In the genomic region with DNA sequence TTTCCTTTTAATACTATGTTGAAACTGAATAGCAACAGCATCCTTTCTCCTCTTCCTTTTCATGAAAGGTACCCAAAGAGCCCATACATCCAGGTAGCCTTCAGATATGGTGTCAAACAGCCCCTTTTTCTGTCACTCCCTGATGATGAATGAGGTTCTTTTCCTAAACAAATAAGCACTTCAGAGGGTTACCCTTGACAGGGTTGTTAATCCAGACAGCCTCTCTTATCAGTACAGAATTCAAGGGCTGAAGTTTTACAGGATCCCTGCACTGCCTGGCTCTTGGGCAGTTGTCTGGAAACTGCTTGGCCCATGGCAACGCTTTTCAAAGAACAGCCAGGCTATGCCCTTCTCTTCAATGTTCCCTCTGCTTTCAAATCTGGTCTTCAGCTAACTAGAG, we compare ENCODE assay signal across 1 cellular context.
TF ChIP-seq lines count a peak whose summit lies in the region.

No MANE protein-coding gene starts in this region.

TF ChIP-seq in GM23338, 12 proteins besides CTCF, POLR2A, EP300 and RAD21 (continued from another document):
- TF ChIP-seq ETS1 (IDR thresholded peaks at IDR 0.05) (no peak), EZH2 (IDR thresholded peaks at IDR 0.05; ENCODE audit: low read depth, unreplicated experiment) (no peak), CREB1 (CRISPR knock-in tag; IDR thresholded peaks at IDR 0.05; ENCODE audit: low read depth) (no peak), STAT1 (IDR thresholded peaks at IDR 0.05; ENCODE audit: unreplicated experiment) (no peak)
- TF ChIP-seq, protein P1, sequence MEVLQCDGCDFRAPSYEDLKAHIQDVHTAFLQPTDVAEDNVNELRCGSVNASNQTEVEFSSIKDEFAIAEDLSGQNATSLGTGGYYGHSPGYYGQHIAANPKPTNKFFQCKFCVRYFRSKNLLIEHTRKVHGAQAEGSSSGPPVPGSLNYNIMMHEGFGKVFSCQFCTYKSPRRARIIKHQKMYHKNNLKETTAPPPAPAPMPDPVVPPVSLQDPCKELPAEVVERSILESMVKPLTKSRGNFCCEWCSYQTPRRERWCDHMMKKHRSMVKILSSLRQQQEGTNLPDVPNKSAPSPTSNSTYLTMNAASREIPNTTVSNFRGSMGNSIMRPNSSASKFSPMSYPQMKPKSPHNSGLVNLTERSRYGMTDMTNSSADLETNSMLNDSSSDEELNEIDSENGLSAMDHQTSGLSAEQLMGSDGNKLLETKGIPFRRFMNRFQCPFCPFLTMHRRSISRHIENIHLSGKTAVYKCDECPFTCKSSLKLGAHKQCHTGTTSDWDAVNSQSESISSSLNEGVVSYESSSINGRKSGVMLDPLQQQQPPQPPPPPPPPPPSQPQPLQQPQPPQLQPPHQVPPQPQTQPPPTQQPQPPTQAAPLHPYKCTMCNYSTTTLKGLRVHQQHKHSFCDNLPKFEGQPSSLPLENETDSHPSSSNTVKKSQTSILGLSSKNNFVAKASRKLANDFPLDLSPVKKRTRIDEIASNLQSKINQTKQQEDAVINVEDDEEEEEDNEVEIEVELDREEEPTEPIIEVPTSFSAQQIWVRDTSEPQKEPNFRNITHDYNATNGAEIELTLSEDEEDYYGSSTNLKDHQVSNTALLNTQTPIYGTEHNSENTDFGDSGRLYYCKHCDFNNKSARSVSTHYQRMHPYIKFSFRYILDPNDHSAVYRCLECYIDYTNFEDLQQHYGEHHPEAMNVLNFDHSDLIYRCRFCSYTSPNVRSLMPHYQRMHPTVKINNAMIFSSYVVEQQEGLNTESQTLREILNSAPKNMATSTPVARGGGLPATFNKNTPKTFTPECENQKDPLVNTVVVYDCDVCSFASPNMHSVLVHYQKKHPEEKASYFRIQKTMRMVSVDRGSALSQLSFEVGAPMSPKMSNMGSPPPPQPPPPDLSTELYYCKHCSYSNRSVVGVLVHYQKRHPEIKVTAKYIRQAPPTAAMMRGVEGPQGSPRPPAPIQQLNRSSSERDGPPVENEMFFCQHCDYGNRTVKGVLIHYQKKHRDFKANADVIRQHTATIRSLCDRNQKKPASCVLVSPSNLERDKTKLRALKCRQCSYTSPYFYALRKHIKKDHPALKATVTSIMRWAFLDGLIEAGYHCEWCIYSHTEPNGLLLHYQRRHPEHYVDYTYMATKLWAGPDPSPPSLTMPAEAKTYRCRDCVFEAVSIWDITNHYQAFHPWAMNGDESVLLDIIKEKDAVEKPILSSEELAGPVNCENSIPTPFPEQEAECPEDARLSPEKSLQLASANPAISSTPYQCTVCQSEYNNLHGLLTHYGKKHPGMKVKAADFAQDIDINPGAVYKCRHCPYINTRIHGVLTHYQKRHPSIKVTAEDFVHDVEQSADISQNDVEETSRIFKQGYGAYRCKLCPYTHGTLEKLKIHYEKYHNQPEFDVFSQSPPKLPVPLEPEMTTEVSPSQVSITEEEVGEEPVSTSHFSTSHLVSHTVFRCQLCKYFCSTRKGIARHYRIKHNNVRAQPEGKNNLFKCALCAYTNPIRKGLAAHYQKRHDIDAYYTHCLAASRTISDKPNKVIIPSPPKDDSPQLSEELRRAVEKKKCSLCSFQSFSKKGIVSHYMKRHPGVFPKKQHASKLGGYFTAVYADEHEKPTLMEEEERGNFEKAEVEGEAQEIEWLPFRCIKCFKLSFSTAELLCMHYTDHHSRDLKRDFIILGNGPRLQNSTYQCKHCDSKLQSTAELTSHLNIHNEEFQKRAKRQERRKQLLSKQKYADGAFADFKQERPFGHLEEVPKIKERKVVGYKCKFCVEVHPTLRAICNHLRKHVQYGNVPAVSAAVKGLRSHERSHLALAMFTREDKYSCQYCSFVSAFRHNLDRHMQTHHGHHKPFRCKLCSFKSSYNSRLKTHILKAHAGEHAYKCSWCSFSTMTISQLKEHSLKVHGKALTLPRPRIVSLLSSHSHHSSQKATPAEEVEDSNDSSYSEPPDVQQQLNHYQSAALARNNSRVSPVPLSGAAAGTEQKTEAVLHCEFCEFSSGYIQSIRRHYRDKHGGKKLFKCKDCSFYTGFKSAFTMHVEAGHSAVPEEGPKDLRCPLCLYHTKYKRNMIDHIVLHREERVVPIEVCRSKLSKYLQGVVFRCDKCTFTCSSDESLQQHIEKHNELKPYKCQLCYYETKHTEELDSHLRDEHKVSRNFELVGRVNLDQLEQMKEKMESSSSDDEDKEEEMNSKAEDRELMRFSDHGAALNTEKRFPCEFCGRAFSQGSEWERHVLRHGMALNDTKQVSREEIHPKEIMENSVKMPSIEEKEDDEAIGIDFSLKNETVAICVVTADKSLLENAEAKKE (CRISPR knock-in tag; IDR thresholded peaks at IDR 0.05), result no peak
